Comparison of ENCODE assay signal across 26 cellular contexts in the genomic region with DNA sequence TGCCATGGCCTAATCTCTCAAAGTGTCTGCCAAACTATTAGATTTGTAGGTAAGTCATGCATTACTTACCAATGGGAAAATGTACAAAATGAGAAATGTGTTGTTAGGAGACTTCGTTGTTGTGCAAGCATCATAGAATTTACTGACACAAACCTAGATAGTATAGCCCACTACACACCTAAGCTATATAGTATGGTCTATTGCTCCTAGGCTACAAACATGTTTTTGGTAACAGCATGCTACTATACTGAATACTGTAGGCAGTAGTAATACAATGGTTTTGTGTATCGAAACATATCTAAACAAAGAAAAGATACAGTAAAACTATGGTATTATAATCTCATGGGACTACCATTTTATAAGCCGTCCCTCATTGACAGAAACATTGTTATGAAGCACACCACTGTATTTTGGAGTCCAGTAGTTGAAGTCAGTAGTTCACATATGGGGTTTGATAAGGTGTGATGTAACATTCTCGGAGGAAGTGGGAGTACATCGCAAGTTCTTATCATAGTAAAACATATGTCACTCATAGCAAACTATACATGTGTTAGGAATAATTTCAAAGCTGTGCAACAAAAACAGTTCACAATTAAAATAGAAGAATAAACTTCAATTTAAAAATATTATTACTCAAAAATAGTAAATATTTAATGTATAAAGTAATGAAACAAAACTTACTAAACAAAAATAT. TPM values are rescaled to one million over a fixed set of nuclear protein-coding genes. Genes with fewer than 3 reads are reported as not detected.
"Had no signal": no experiment of that assay in that cellular context is flagged by ENCODE, and none has a peak within 500 bp of the region (broad histone marks: within the 10 kb centered on the region; RNA-seq: fewer than 3 reads in every experiment).

No MANE protein-coding gene starts in this region.

- H3K27ac ChIP-seq: body of pancreas, epithelial cell of prostate, gastrocnemius medialis, ovary, right lobe of liver had no signal

- ATAC-seq: activated CD4-positive, alpha-beta T cell treated with anti-CD3 and anti-CD28 coated beads for 36 hours; activated CD8-positive, alpha-beta memory T cell treated with anti-CD3 and anti-CD28 coated beads, Interleukin-2, amount 10 ng/mL, durations not matched to agents 7 days and 5 days; activated CD8-positive, alpha-beta T cell treated with anti-CD3 and anti-CD28 coated beads, Interleukin-2, amount 10 ng/mL, durations not matched to agents 7 days and 5 days; activated T-cell treated with anti-CD3 and anti-CD28 coated beads, Interleukin-2, amount 50 U/mL, for 72 hours; body of pancreas; gastrocnemius medialis; left colon; right lobe of liver had no signal

- H3K36me3 ChIP-seq: gastrocnemius medialis, ovary, right lobe of liver, tibial nerve had no signal

- H3K4me3 ChIP-seq: body of pancreas, gastrocnemius medialis, ovary, right lobe of liver, tibial nerve had no signal

- H3K9me3 ChIP-seq: body of pancreas, gastrocnemius medialis, ovary, right lobe of liver, tibial nerve had no signal

- H3K27me3 ChIP-seq: body of pancreas, gastrocnemius medialis, ovary, right lobe of liver, tibial nerve had no signal

- FAIRE-seq: colon, keratinocyte had no signal

- H3K4me1 ChIP-seq: body of pancreas, gastrocnemius medialis, right lobe of liver had no signal

- DNase-seq: activated CD4-positive, alpha-beta T cell treated with anti-CD3 and anti-CD28 coated beads for 36 hours; activated CD4-positive, CD25-positive, alpha-beta regulatory T cell; activated CD8-positive, alpha-beta memory T cell treated with anti-CD3 and anti-CD28 coated beads, Interleukin-2, amount 10 ng/mL, durations not matched to agents 7 days and 5 days; activated CD8-positive, alpha-beta T cell treated with anti-CD3 and anti-CD28 coated beads, Interleukin-2, amount 10 ng/mL, durations not matched to agents 7 days and 5 days; activated naive CD4-positive, alpha-beta T cell treated with Interleukin-2 at 50 U/mL for 16 hours; activated T-cell treated with anti-CD3 and anti-CD28 coated beads, Interleukin-2, amount 50 U/mL, for 72 hours; anterior cingulate cortex; body of pancreas; dermis blood vessel endothelial cell; effector CD8-positive, alpha-beta T cell; gastrocnemius medialis; hippocampal formation; left colon; naive B cell; nephron progenitor cell; ovary; right lobe of liver; stimulated activated CD4-positive, alpha-beta T cell treated with anti-CD3 and anti-CD28 coated beads, Interleukin-2, amount 100 ng/mL, for 48 hours; stimulated activated naive CD4-positive, alpha-beta T cell treated with Interleukin-2 at 50 U/mL for 16 hours; T1000 had no signal

RNA-seq across cellular contexts. Expression of gene GTF2A1L, which starts 12.0 kb away (rescaled TPM):
- total RNA-seq: activated CD4-positive, alpha-beta T cell treated with anti-CD3 and anti-CD28 coated beads for 36 hours; activated CD8-positive, alpha-beta memory T cell treated with anti-CD3 and anti-CD28 coated beads, Interleukin-2, amount 10 ng/mL, durations not matched to agents 7 days and 5 days; activated CD8-positive, alpha-beta T cell treated with anti-CD3 and anti-CD28 coated beads, Interleukin-2, amount 10 ng/mL, durations not matched to agents 7 days and 5 days; activated T-cell treated with anti-CD3 and anti-CD28 coated beads, Interleukin-2, amount 50 U/mL, for 72 hours; dermis blood vessel endothelial cell; left colon; progenitor cell of endocrine pancreas; skeletal muscle tissue had no signal
- polyA plus RNA-seq: keratinocyte had no signal
